In genomic region chr17:7859028-7859427, GRCh38 we compare ENCODE assay signal across 9 cellular contexts. TPM values are rescaled to one million over a fixed set of nuclear protein-coding genes. Genes with fewer than 3 reads are reported as not detected.
DNase-seq lines count a peak whose midpoint lies in the region; ATAC-seq, FAIRE-seq and TF ChIP-seq lines count a peak whose summit lies in the region.
"Had no signal": no experiment of that assay in that cellular context is flagged by ENCODE, and none has a peak within 500 bp of the region (broad histone marks: within the 10 kb centered on the region; RNA-seq: fewer than 3 reads in every experiment).

No MANE protein-coding gene starts in this region.

- H3K27ac ChIP-seq in WERI-Rb-1 (no peak overlapping the region), keratinocyte (ENCODE audit: control insufficient read depth, insufficient read depth, low read length) (peak overlapping the region; percentile 73)

- peak overlapping the region; percentile 35 for H3K27ac Mint-ChIP-seq in activated T-cell treated with anti-CD3 and anti-CD28 coated beads, Interleukin-2, amount 50 U/mL, for 24 hours
- no peak overlapping the region for H3K27ac Mint-ChIP-seq in stimulated activated memory B cell treated with anti-CD40 and anti-IgM and Interleukin-4, amounts not matched to agents 10 μg/mL and 1 μg/mL and 100 μg/mL, for 72 hours

- peak overlapping the region; percentile 97 for H3K4me2 ChIP-seq in keratinocyte (ENCODE audit: control insufficient read depth, extremely low read depth, insufficient read depth, low read depth, low read length)

- H3K4me3 Mint-ChIP-seq in activated T-cell treated with anti-CD3 and anti-CD28 coated beads, Interleukin-2, amount 50 U/mL, for 24 hours: no peak overlapping the region
- H3K4me3 Mint-ChIP-seq in activated T-cell treated with anti-CD3 and anti-CD28 coated beads, Interleukin-2, amount 50 U/mL, for 4 hours: no peak overlapping the region
- H3K4me3 Mint-ChIP-seq in stimulated activated memory B cell treated with anti-CD40 and anti-IgM and Interleukin-4, amounts not matched to agents 10 μg/mL and 1 μg/mL and 100 μg/mL, for 72 hours: peak overlapping the region; percentile 42

- H3K4me3 ChIP-seq in WERI-Rb-1 (ENCODE audit: low read depth, low read length) (peak overlapping the region; percentile 88; the same call in 1 of the 2 replicates), keratinocyte (ENCODE audit: control insufficient read depth in 2 of 3, extremely low read depth in 1 of 3, insufficient read depth in 2 of 3, low read depth in 1 of 3, low read length in 3 of 3) (peak overlapping the region; percentile 57 to 98 (median 79))

- dilution Hi-C loops in keratinocyte (cut with MboI; ENCODE audit: extremely low pct_ligation_motif_present, low sequenced_read_pairs): no loop called here

- TF ChIP-seq CTCF in WERI-Rb-1 (IDR thresholded peaks at IDR 0.05; ENCODE audit: low read depth, low read length) (no peak), keratinocyte (optimal IDR thresholded peaks at IDR 0.05 in 1 of 3, IDR thresholded peaks at IDR 0.05 in 1 of 3, conservative IDR thresholded peaks at IDR 0.05 in 1 of 3; ENCODE audit: extremely low read depth in 1 of 3, insufficient read depth in 2 of 3, low read length in 3 of 3) (no peak)

- DNase-seq in activated T-cell treated with anti-CD3 and anti-CD28 coated beads, Interleukin-2, amount 50 U/mL, for 24 hours: no peak
- no peak for DNase-seq in activated T-cell treated with anti-CD3 and anti-CD28 coated beads, Interleukin-2, amount 50 U/mL, for 4 hours
- DNase-seq in WERI-Rb-1 (no peak), keratinocyte (ENCODE audit: low read depth, low spot score) (no peak), NCI-H1417 treated with DMSO at 0.1 percent for 48 hours (lab: John Stamatoyannopoulos, UW) (no peak)
- DNase-seq in stimulated activated CD4-positive, alpha-beta T cell treated with anti-CD3 and anti-CD28 coated beads, Interleukin-1b, Interleukin-23, amount 100 ng/mL, for 48 hours: no peak
- DNase-seq: NCI-H524 had no signal

- H3K27me3 Mint-ChIP-seq in activated T-cell treated with anti-CD3 and anti-CD28 coated beads, Interleukin-2, amount 50 U/mL, for 24 hours: no peaks in the 10 kb centered on the region
- no peaks in the 10 kb centered on the region for H3K27me3 Mint-ChIP-seq in activated T-cell treated with anti-CD3 and anti-CD28 coated beads, Interleukin-2, amount 50 U/mL, for 4 hours (ENCODE audit: low read depth)
- no peaks in the 10 kb centered on the region for H3K27me3 Mint-ChIP-seq in stimulated activated memory B cell treated with anti-CD40 and anti-IgM and Interleukin-4, amounts not matched to agents 10 μg/mL and 1 μg/mL and 100 μg/mL, for 72 hours

- H3K9me3 Mint-ChIP-seq in activated T-cell treated with anti-CD3 and anti-CD28 coated beads, Interleukin-2, amount 50 U/mL, for 24 hours: no peaks in the 10 kb centered on the region
- H3K9me3 Mint-ChIP-seq in activated T-cell treated with anti-CD3 and anti-CD28 coated beads, Interleukin-2, amount 50 U/mL, for 4 hours: no peaks in the 10 kb centered on the region
- H3K9me3 Mint-ChIP-seq in stimulated activated memory B cell treated with anti-CD40 and anti-IgM and Interleukin-4, amounts not matched to agents 10 μg/mL and 1 μg/mL and 100 μg/mL, for 72 hours: no peaks in the 10 kb centered on the region

- peak overlapping the region; percentile 79 for H3K9ac ChIP-seq in keratinocyte (ENCODE audit: control insufficient read depth, extremely low read depth, insufficient read depth, low read length)

- H3K9me3 ChIP-seq in WERI-Rb-1 (ENCODE audit: severe bottlenecking) (no peaks in the 10 kb centered on the region), keratinocyte (ENCODE audit: control insufficient read depth, low read depth, low read length) (no peaks in the 10 kb centered on the region)

- peaks cover 37% of the 10 kb centered on the region for H3K36me3 Mint-ChIP-seq in activated T-cell treated with anti-CD3 and anti-CD28 coated beads, Interleukin-2, amount 50 U/mL, for 24 hours (ENCODE audit: low read depth)
- peaks cover 17% of the 10 kb centered on the region for H3K36me3 Mint-ChIP-seq in activated T-cell treated with anti-CD3 and anti-CD28 coated beads, Interleukin-2, amount 50 U/mL, for 4 hours (ENCODE audit: insufficient read depth)
- H3K36me3 Mint-ChIP-seq in stimulated activated memory B cell treated with anti-CD40 and anti-IgM and Interleukin-4, amounts not matched to agents 10 μg/mL and 1 μg/mL and 100 μg/mL, for 72 hours: peaks cover 8% of the 10 kb centered on the region

- H3K4me1 ChIP-seq in keratinocyte (ENCODE audit: control insufficient read depth, extremely low read depth, insufficient read depth, low read length): peaks cover 37% of the 10 kb centered on the region

- H3K27me3 ChIP-seq in WERI-Rb-1 (ENCODE audit: insufficient read depth, low read depth, severe bottlenecking): no peaks in the 10 kb centered on the region
- no peaks in the 10 kb centered on the region for H3K27me3 ChIP-seq in keratinocyte (ENCODE audit: control insufficient read depth, extremely low read depth, insufficient read depth, low read length)

- peaks cover 25% of the 10 kb centered on the region for H3K79me2 ChIP-seq in keratinocyte (ENCODE audit: control insufficient read depth, insufficient read depth, low read length)

- no peak overlapping the region for H2AFZ ChIP-seq in keratinocyte (ENCODE audit: control insufficient read depth, low read length)

- no peak for FAIRE-seq in keratinocyte (lab: Jason Lieb, UNC)

- peaks cover 17% of the 10 kb centered on the region for H3K36me3 ChIP-seq in WERI-Rb-1
- peaks cover 5 to 8% of the 10 kb centered on the region in 2 experiments for H3K36me3 ChIP-seq in keratinocyte (ENCODE audit: control insufficient read depth in 2 of 2, extremely low read depth in 1 of 2, insufficient read depth in 2 of 2, low read length in 2 of 2)

- no peaks in the 10 kb centered on the region for H3K9me1 ChIP-seq in keratinocyte (ENCODE audit: control insufficient read depth, extremely low read depth, insufficient read depth, low read length)

- peaks cover 26% of the 10 kb centered on the region for H3K4me1 Mint-ChIP-seq in activated T-cell treated with anti-CD3 and anti-CD28 coated beads, Interleukin-2, amount 50 U/mL, for 24 hours (ENCODE audit: low read depth)
- H3K4me1 Mint-ChIP-seq in activated T-cell treated with anti-CD3 and anti-CD28 coated beads, Interleukin-2, amount 50 U/mL, for 4 hours (ENCODE audit: low read depth): peaks cover 12% of the 10 kb centered on the region
- H3K4me1 Mint-ChIP-seq in stimulated activated memory B cell treated with anti-CD40 and anti-IgM and Interleukin-4, amounts not matched to agents 10 μg/mL and 1 μg/mL and 100 μg/mL, for 72 hours: peaks cover 8% of the 10 kb centered on the region

- no peaks in the 10 kb centered on the region for H4K20me1 ChIP-seq in keratinocyte (ENCODE audit: control insufficient read depth, extremely low read depth, insufficient read depth, low read length)

- no peak for ATAC-seq in activated T-cell treated with anti-CD3 and anti-CD28 coated beads, Interleukin-2, amount 50 U/mL, for 4 hours
- ATAC-seq in stimulated activated memory B cell treated with anti-CD40 and anti-IgM and Interleukin-4, amounts not matched to agents 10 μg/mL and 1 μg/mL and 100 μg/mL, for 72 hours: no peak
- no peak for ATAC-seq in GM19452 (IDR thresholded peaks at IDR 0.05; ENCODE audit: unreplicated experiment)

RNA-seq across cellular contexts. Expression of gene CYB5D1, which starts 1.2 kb away (rescaled TPM):
- 10 to 100 TPM; 19.7 to 20.8 (median 20.6) TPM for total RNA-seq in activated T-cell treated with anti-CD3 and anti-CD28 coated beads, Interleukin-2, amount 50 U/mL, for 4 hours
- polyA plus RNA-seq in keratinocyte: 9.0 to 14.8 TPM (median 12.4 TPM) in 3 replicates
- polyA plus RNA-seq in keratinocyte (2011; ENCODE audit: low read depth): 3.5 TPM
- 7.8 and 10.9 TPM in 2 replicates for polyA plus RNA-seq in keratinocyte (2011; cell fraction: cytosol; rRNA removed)
- 15.4 and 19.2 TPM in 2 replicates for polyA plus RNA-seq in keratinocyte (2011; cell fraction: nucleus; rRNA removed)
- 6.5 and 9.8 TPM in 2 replicates for polyA plus RNA-seq in keratinocyte (2012; ENCODE audit: low replicate concordance)
- 6.2 to 12.7 TPM (median 6.7 TPM) in 3 replicates for polyA minus RNA-seq in keratinocyte
- polyA minus RNA-seq in keratinocyte (2011; cell fraction: cytosol; rRNA and poly(A)+ RNA removed): 9.8 TPM
- 5.5 and 9.0 TPM in 2 replicates for polyA minus RNA-seq in keratinocyte (2011; cell fraction: nucleus; rRNA and poly(A)+ RNA removed)

RNA-seq across cellular contexts. Expression of gene NAA38, which starts 1.7 kb away (rescaled TPM):
- 10 to 100 TPM; 40.4 to 47.5 (median 41.5) TPM for total RNA-seq in activated T-cell treated with anti-CD3 and anti-CD28 coated beads, Interleukin-2, amount 50 U/mL, for 4 hours
- 41.0 to 130 TPM (median 70.9 TPM) in 3 replicates for polyA plus RNA-seq in keratinocyte
- 31.0 TPM for polyA plus RNA-seq in keratinocyte (2011; ENCODE audit: low read depth)
- 30.0 and 56.4 TPM in 2 replicates for polyA plus RNA-seq in keratinocyte (2011; cell fraction: cytosol; rRNA removed)
- 21.9 and 22.5 TPM in 2 replicates for polyA plus RNA-seq in keratinocyte (2011; cell fraction: nucleus; rRNA removed)
- 51.7 and 115 TPM in 2 replicates for polyA plus RNA-seq in keratinocyte (2012; ENCODE audit: low replicate concordance)
- 11.5 to 53.1 TPM (median 28.6 TPM) in 3 replicates for polyA minus RNA-seq in keratinocyte
- 221 TPM for polyA minus RNA-seq in keratinocyte (2011; cell fraction: cytosol; rRNA and poly(A)+ RNA removed)
- polyA minus RNA-seq in keratinocyte (2011; cell fraction: nucleus; rRNA and poly(A)+ RNA removed): 8.3 and 23.7 TPM in 2 replicates

RNA-seq across cellular contexts. Expression of gene TMEM88, which starts 4.2 kb away (rescaled TPM):
- total RNA-seq in activated T-cell treated with anti-CD3 and anti-CD28 coated beads, Interleukin-2, amount 50 U/mL, for 4 hours: 10 to 100 TPM in 1 of 3 donors, 1 to 10 TPM in 2; 8.9 to 11.1 (median 9.9) TPM
- 0.14 to 0.45 TPM (median 0.24 TPM) in 3 replicates for polyA plus RNA-seq in keratinocyte
- polyA plus RNA-seq in keratinocyte (2011; ENCODE audit: low read depth): not detected
- 0.09 and 0.16 TPM in 2 replicates for polyA plus RNA-seq in keratinocyte (2011; cell fraction: cytosol; rRNA removed)
- polyA plus RNA-seq in keratinocyte (2011; cell fraction: nucleus; rRNA removed): 2.1 and 3.6 TPM in 2 replicates
- polyA plus RNA-seq in keratinocyte (2012; ENCODE audit: low replicate concordance): 0.36 and 1.5 TPM in 2 replicates
- polyA minus RNA-seq in keratinocyte: not detected in 3 replicates
- not detected for polyA minus RNA-seq in keratinocyte (2011; cell fraction: cytosol; rRNA and poly(A)+ RNA removed)
- 2.6 TPM in 1 of 2 replicates, not detected in the other for polyA minus RNA-seq in keratinocyte (2011; cell fraction: nucleus; rRNA and poly(A)+ RNA removed)

RNA-seq across cellular contexts. Expression of gene KDM6B, which starts 25.0 kb away (rescaled TPM):
- 100 to 1,000 TPM; 187 to 226 (median 206) TPM for total RNA-seq in activated T-cell treated with anti-CD3 and anti-CD28 coated beads, Interleukin-2, amount 50 U/mL, for 4 hours
- polyA plus RNA-seq in keratinocyte: 1.0 to 1.6 TPM (median 1.4 TPM) in 3 replicates
- 8.2 TPM for polyA plus RNA-seq in keratinocyte (2011; ENCODE audit: low read depth)
- polyA plus RNA-seq in keratinocyte (2011; cell fraction: cytosol; rRNA removed): 1.0 and 1.6 TPM in 2 replicates
- polyA plus RNA-seq in keratinocyte (2011; cell fraction: nucleus; rRNA removed): 11.7 and 18.0 TPM in 2 replicates
- 9.1 and 12.5 TPM in 2 replicates for polyA plus RNA-seq in keratinocyte (2012; ENCODE audit: low replicate concordance)
- polyA minus RNA-seq in keratinocyte: 2.3 to 8.4 TPM (median 5.9 TPM) in 3 replicates
- 4.0 TPM for polyA minus RNA-seq in keratinocyte (2011; cell fraction: cytosol; rRNA and poly(A)+ RNA removed)
- 18.1 and 23.6 TPM in 2 replicates for polyA minus RNA-seq in keratinocyte (2011; cell fraction: nucleus; rRNA and poly(A)+ RNA removed)

RNA-seq across cellular contexts. Expression of gene CHD3, which starts 29.6 kb away (rescaled TPM):
- total RNA-seq in activated T-cell treated with anti-CD3 and anti-CD28 coated beads, Interleukin-2, amount 50 U/mL, for 4 hours: 100 to 1,000 TPM; 117 to 127 (median 123) TPM
- 27.8 to 30.1 TPM (median 28.1 TPM) in 3 replicates for polyA plus RNA-seq in keratinocyte
- polyA plus RNA-seq in keratinocyte (2011; ENCODE audit: low read depth): 19.1 TPM
- polyA plus RNA-seq in keratinocyte (2011; cell fraction: cytosol; rRNA removed): 21.7 and 36.9 TPM in 2 replicates
- 110 and 113 TPM in 2 replicates for polyA plus RNA-seq in keratinocyte (2011; cell fraction: nucleus; rRNA removed)
- 21.0 and 81.2 TPM in 2 replicates for polyA plus RNA-seq in keratinocyte (2012; ENCODE audit: low replicate concordance)
- 51.0 to 122 TPM (median 65.2 TPM) in 3 replicates for polyA minus RNA-seq in keratinocyte
- 83.5 TPM for polyA minus RNA-seq in keratinocyte (2011; cell fraction: cytosol; rRNA and poly(A)+ RNA removed)
- polyA minus RNA-seq in keratinocyte (2011; cell fraction: nucleus; rRNA and poly(A)+ RNA removed): 50.3 and 60.0 TPM in 2 replicates
